Comparison of ENCODE assay signal across 25 cellular contexts in genomic region chr5:123690821-123691220, GRCh38.
DNase-seq lines count a peak whose midpoint lies in the region; ATAC-seq and TF ChIP-seq lines count a peak whose summit lies in the region.
"Had no signal": no experiment of that assay in that cellular context is flagged by ENCODE, and none has a peak within 500 bp of the region (broad histone marks: within the 10 kb centered on the region; RNA-seq: fewer than 3 reads in every experiment).

No MANE protein-coding gene starts in this region.

- DNase-seq in AG08395 (ENCODE audit: low spot score) (peak; percentile 44), LHCN-M2 (ENCODE audit: low read depth) (peak; percentile 95), choroid plexus epithelial cell (ENCODE audit: low read depth) (peak; percentile 53), myocyte (ENCODE audit: low read depth) (peak; percentile 52), COLO668 (lab: John Stamatoyannopoulos, UW; ENCODE audit: unreplicated experiment) (no peak), CD14-positive monocyte (ENCODE audit: low spot score) (no peak), germinal center (ENCODE audit: low spot score) (no peak)
- DNase-seq: activated CD8-positive, alpha-beta T cell treated with anti-CD3 and anti-CD28 coated beads for 36 hours; activated T-cell treated with anti-CD3 and anti-CD28 coated beads for 4 hours; adrenal gland; dorsolateral prefrontal cortex; gastrocnemius medialis; islet precursor cell; KBM-7; lower lobe of right lung; NCI-H1694; stimulated activated CD4-positive, alpha-beta T cell treated with anti-CD3 and anti-CD28 coated beads, Interleukin-4, amount 100 ng/mL, for 24 hours; tibial artery had no signal

- no peak overlapping the region for H3K27ac Mint-ChIP-seq in CD14-positive monocyte
- H3K27ac Mint-ChIP-seq: activated CD8-positive, alpha-beta T cell treated with anti-CD3 and anti-CD28 coated beads for 36 hours; stimulated activated naive CD8-positive, alpha-beta T cell treated with anti-CD3 and anti-CD28 coated beads, Interleukin-15, Interleukin-2, amounts not matched to agents 100 ng/mL and 50 ng/mL, for 24 hours had no signal

- H3K4me3 ChIP-seq in choroid plexus epithelial cell (ENCODE audit: low read depth, low read length), result no peak overlapping the region
- H3K4me3 ChIP-seq: adrenal gland; BLaER1 treated with 17β-estradiol and CSF1 and Interleukin-3, amounts not matched to agents 10 nM and 100 nM; dorsolateral prefrontal cortex; gastrocnemius medialis; GM12878; lower lobe of right lung; tibial artery had no signal

- H3K4me3 Mint-ChIP-seq in CD14-positive monocyte, result no peak overlapping the region
- H3K4me3 Mint-ChIP-seq: activated CD8-positive, alpha-beta T cell treated with anti-CD3 and anti-CD28 coated beads for 36 hours; stimulated activated naive CD8-positive, alpha-beta T cell treated with anti-CD3 and anti-CD28 coated beads, Interleukin-15, Interleukin-2, amounts not matched to agents 100 ng/mL and 50 ng/mL, for 24 hours had no signal

- H3K4me1 Mint-ChIP-seq in CD14-positive monocyte, result no peaks in the 10 kb centered on the region

- intact Hi-C loops in CD14-positive monocyte (cut with micrococcal nuclease), result no loop called here

- ATAC-seq in HG03442 (IDR thresholded peaks at IDR 0.05; ENCODE audit: unreplicated experiment), result no peak
- ATAC-seq: activated CD4-positive, CD25-positive, alpha-beta regulatory T cell treated with anti-CD3 and anti-CD28 coated beads, Interleukin-2, amount 50 U/mL, for 24 hours; activated CD8-positive, alpha-beta T cell treated with anti-CD3 and anti-CD28 coated beads for 36 hours; gastrocnemius medialis; GM12878; HCT116; lower lobe of right lung; Right ventricle myocardium inferior had no signal

- TF ChIP-seq CTCF in choroid plexus epithelial cell (conservative IDR thresholded peaks at IDR 0.05; ENCODE audit: low read depth, low read length) (no peak), CD14-positive monocyte (IDR thresholded peaks at IDR 0.05) (no peak)

- H3K36me3 Mint-ChIP-seq in CD14-positive monocyte, result no peaks in the 10 kb centered on the region

- H3K9me3 Mint-ChIP-seq in CD14-positive monocyte, result peaks cover 0 to 9% (median 4%) of the 10 kb centered on the region in 7 donors
- H3K9me3 Mint-ChIP-seq: activated CD8-positive, alpha-beta T cell treated with anti-CD3 and anti-CD28 coated beads for 36 hours had no signal

- no peaks in the 10 kb centered on the region for H3K27me3 Mint-ChIP-seq in CD14-positive monocyte (ENCODE audit: low read depth in 3 of 3)
- H3K27me3 Mint-ChIP-seq: activated CD8-positive, alpha-beta T cell treated with anti-CD3 and anti-CD28 coated beads for 36 hours; stimulated activated naive CD8-positive, alpha-beta T cell treated with anti-CD3 and anti-CD28 coated beads, Interleukin-15, Interleukin-2, amounts not matched to agents 100 ng/mL and 50 ng/mL, for 24 hours had no signal

Comparison
In these comparisons a context has a peak if more than half of its experiments do, and no peak if none do; other contexts are left out.
1. DNase-seq: peak in AG08395 (single experiment), LHCN-M2 (single experiment), choroid plexus epithelial cell (single experiment) and myocyte (single experiment); none in COLO668 (single experiment), CD14-positive monocyte (single experiment) and germinal center (single experiment).